ENCODE assay signal across 13 cellular contexts in the genomic region with DNA sequence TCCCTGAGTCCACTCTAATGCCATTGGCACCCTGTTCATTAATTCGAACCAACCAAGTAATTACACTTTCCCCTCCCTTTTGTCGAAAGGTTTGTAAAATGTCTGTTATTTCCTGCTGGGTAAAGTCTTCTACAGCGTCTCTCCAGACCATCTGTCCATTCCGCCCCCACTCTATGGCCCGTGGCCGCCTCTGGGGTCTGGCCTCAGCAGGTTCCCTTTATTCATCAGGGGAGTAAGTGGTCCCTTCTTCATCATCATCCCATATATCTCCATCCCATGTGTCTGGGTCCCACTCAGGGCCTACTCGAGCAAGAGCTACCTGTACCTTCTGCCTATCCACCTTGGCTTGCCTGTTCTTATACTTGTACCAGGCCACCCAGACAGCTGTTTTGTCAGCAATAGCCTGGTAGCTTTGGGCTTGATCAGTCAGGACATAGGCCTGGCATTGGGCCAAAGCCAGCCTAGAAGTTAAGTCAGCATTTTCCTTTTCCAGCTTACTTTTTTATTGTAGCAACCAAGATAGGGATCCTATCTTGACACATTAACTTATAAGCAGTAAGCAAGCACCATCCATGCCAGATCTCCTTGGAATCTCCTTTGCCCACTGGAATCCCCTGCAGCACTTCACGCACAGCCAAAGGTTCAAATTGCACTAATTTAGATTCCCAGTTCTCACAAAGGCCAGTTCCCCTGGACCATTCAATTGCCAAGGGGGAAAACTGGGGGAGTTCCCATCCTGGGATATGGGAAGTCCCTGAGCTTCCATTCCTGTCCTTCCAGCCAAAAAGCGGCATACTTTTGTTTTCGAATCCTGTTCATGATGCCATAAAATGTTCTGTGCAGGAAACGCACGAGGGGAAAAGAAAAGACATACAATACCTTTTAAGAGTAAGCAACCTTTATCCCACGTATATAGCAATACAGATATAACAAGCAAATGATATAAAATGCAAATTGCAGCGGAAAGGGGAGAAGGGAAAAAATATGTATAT. TPM values are rescaled to one million over a fixed set of nuclear protein-coding genes. Genes with fewer than 3 reads are reported as not detected.
DNase-seq lines count a peak whose midpoint lies in the region; ATAC-seq and TF ChIP-seq lines count a peak whose summit lies in the region.
"Had no signal": no experiment of that assay in that cellular context is flagged by ENCODE, and none has a peak within 500 bp of the region (broad histone marks: within the 10 kb centered on the region; RNA-seq: fewer than 3 reads in every experiment).

No MANE protein-coding gene starts in this region.

- peaks cover 4% of the 10 kb centered on the region for H3K27me3 ChIP-seq in brain microvascular endothelial cell (replicated peaks)

- no peak for ATAC-seq in HG02610 (IDR thresholded peaks at IDR 0.05; ENCODE audit: unreplicated experiment)
- no peak for ATAC-seq in HG03135 (IDR thresholded peaks at IDR 0.05; ENCODE audit: unreplicated experiment)

- TF ChIP-seq CTCF in choroid plexus epithelial cell (conservative IDR thresholded peaks at IDR 0.05; ENCODE audit: low read depth, low read length) (no peak), brain microvascular endothelial cell (IDR thresholded peaks at IDR 0.05; ENCODE audit: low read depth, low read length, missing control alignments) (no peak)

- no peak overlapping the region for H3K27ac ChIP-seq in brain microvascular endothelial cell

- H3K4me3 ChIP-seq in choroid plexus epithelial cell (ENCODE audit: low read depth, low read length): no peak overlapping the region
- no peak overlapping the region for H3K4me3 ChIP-seq in brain microvascular endothelial cell (ENCODE audit: low read depth, low read length)

- in situ Hi-C loops in brain microvascular endothelial cell (cut with HindIII; ENCODE audit: low pct_ligation_motif_present, low sequenced_read_pairs): no loop called here

- H3K36me3 ChIP-seq in brain microvascular endothelial cell (replicated peaks): no peaks in the 10 kb centered on the region

- DNase-seq in COLO668 (lab: John Stamatoyannopoulos, UW; ENCODE audit: unreplicated experiment): peak; percentile 75
- DNase-seq in M059J (ENCODE audit: low read depth): peak; percentile 20
- DNase-seq in choroid plexus epithelial cell (ENCODE audit: low read depth): peak; percentile 40
- DNase-seq in lung microvascular endothelial cell (ENCODE audit: low read depth in 2 of 2): peak; percentile 43 to 83
- DNase-seq in brain microvascular endothelial cell: no peak
- DNase-seq in NCI-H128 (lab: John Stamatoyannopoulos, UW; ENCODE audit: unreplicated experiment): no peak
- DNase-seq: NCI-H1694; stimulated activated naive CD4-positive, alpha-beta T cell; T-helper 1 cell had no signal

RNA-seq across cellular contexts. Expression of a gene that starts 6.6 kb away (rescaled TPM):
- total RNA-seq in M059J (2014; rRNA removed; shearing (Covaris generic)): not detected in 2 replicates
- total RNA-seq in lung microvascular endothelial cell: under 0.01 and 0.20 TPM in 2 replicates
- total RNA-seq: OCI-LY7, pulmonary artery endothelial cell had no signal

Comparison
In these comparisons a context has a peak if more than half of its experiments do, and no peak if none do; other contexts are left out.
1. DNase-seq: peak in COLO668 (single experiment), M059J (single experiment), choroid plexus epithelial cell (single experiment) and lung microvascular endothelial cell (2 of 2); none in brain microvascular endothelial cell (single experiment) and NCI-H128 (single experiment).